In the genomic region with DNA sequence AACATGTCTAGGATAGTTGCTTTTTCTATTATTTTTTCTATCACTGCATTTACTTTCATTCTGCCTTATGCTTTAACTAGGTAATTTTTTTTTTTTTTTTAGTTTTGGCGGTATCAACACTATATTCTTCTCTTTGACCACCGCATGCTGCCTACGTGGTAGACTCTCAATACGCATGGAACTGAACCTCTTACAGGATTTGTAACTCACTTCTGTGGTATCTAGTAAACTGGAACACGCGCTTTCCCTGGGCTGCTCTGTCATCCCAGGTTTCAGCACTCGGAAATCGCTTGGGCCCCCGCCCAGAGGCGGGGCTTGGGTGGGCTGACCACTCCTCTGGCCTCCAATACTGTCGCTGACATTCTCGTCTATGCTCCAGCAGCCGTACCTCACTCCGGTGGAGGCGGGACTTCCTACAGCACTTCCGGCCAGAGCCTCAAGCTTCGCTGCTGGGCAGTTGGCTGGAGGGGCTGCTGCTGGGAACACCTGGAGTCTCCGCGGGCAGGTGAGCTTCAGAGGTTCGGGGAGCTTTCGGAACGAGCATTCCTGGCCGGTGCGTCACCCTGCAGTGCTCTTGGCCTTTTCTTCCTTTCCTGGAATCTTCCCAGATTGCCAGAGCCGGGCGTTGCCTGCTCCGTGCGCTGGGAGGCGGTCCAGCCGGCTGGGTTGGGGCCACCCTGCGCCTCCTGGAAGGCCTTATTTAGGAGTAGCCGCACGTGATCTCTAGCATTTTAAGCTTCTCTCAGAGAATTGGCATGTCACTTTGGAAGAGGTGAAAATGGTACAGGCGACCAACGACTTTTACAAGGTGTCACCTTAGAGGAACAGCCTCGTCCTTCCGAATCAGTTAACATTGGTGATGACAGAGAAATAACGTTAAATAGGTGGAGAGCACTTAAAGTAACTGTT, we compare ENCODE assay signal across 8 cellular contexts. TPM values are rescaled to one million over a fixed set of nuclear protein-coding genes. Genes with fewer than 3 reads are reported as not detected.
DNase-seq lines count a peak whose midpoint lies in the region; ATAC-seq and TF ChIP-seq lines count a peak whose summit lies in the region.

A gene with protein sequence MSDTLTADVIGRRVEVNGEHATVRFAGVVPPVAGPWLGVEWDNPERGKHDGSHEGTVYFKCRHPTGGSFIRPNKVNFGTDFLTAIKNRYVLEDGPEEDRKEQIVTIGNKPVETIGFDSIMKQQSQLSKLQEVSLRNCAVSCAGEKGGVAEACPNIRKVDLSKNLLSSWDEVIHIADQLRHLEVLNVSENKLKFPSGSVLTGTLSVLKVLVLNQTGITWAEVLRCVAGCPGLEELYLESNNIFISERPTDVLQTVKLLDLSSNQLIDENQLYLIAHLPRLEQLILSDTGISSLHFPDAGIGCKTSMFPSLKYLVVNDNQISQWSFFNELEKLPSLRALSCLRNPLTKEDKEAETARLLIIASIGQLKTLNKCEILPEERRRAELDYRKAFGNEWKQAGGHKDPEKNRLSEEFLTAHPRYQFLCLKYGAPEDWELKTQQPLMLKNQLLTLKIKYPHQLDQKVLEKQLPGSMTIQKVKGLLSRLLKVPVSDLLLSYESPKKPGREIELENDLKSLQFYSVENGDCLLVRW (plus strand): TSS at position 428 of the 909 bp plus-strand sequence. CDS start 12,623 bp downstream, outside the sequence.

- TF ChIP-seq CTCF in esophagus squamous epithelium (IDR thresholded peaks at IDR 0.05), result peak in 2 of 6 experiments; percentile 8 to 14

- H3K4me1 Mint-ChIP-seq in activated T-helper 1 cell treated with anti-CD3 and anti-CD28 coated beads, Interleukin-12 subunit alpha, Interleukin-12 subunit beta, Interleukin-2, Interleukin-4 antibody, amounts not matched to agents 30 ng/mL and 10 ng/mL and 1 ng/mL, durations not matched to agents 14 hours and 24 hours and 36 hours (ENCODE audit: low read depth), result peaks cover 34% of the 10 kb centered on the region

- no peaks in the 10 kb centered on the region for H3K9me3 Mint-ChIP-seq in activated T-helper 1 cell treated with anti-CD3 and anti-CD28 coated beads, Interleukin-12 subunit alpha, Interleukin-12 subunit beta, Interleukin-2, Interleukin-4 antibody, amounts not matched to agents 30 ng/mL and 10 ng/mL and 1 ng/mL, durations not matched to agents 14 hours and 24 hours and 36 hours

- no peaks in the 10 kb centered on the region for H3K27me3 Mint-ChIP-seq in activated T-helper 1 cell treated with anti-CD3 and anti-CD28 coated beads, Interleukin-12 subunit alpha, Interleukin-12 subunit beta, Interleukin-2, Interleukin-4 antibody, amounts not matched to agents 30 ng/mL and 10 ng/mL and 1 ng/mL, durations not matched to agents 14 hours and 24 hours and 36 hours (ENCODE audit: insufficient read depth)

- peaks cover 5% of the 10 kb centered on the region for H3K36me3 Mint-ChIP-seq in activated T-helper 1 cell treated with anti-CD3 and anti-CD28 coated beads, Interleukin-12 subunit alpha, Interleukin-12 subunit beta, Interleukin-2, Interleukin-4 antibody, amounts not matched to agents 30 ng/mL and 10 ng/mL and 1 ng/mL, durations not matched to agents 14 hours and 24 hours and 36 hours (ENCODE audit: low read depth)

- H3K9me3 ChIP-seq in KOPT-K1 (ENCODE audit: insufficient read depth, low read length, poor library complexity, severe bottlenecking) (no peaks in the 10 kb centered on the region), esophagus squamous epithelium (no peaks in the 10 kb centered on the region)

- 1 to 2% methylated on average over 12 to 21 of the region's 38 CpGs for WGBS in esophagus squamous epithelium, 2 donors

- H3K27ac Mint-ChIP-seq in activated T-helper 1 cell treated with anti-CD3 and anti-CD28 coated beads, Interleukin-12 subunit alpha, Interleukin-12 subunit beta, Interleukin-2, Interleukin-4 antibody, amounts not matched to agents 30 ng/mL and 10 ng/mL and 1 ng/mL, durations not matched to agents 14 hours and 24 hours and 36 hours, result peak within 1 kb of the TSS; percentile 93

- H3K27ac ChIP-seq in KOPT-K1 (ENCODE audit: low read depth, low read length, poor library complexity, severe bottlenecking), result peak within 1 kb of the TSS; percentile 72
- H3K27ac ChIP-seq in esophagus squamous epithelium, result peak within 1 kb of the TSS; percentile 90 to 94 (median 91)

- H3K27me3 ChIP-seq in esophagus squamous epithelium, result no peaks in the 10 kb centered on the region

- H3K4me3 Mint-ChIP-seq in activated T-helper 1 cell treated with anti-CD3 and anti-CD28 coated beads, Interleukin-12 subunit alpha, Interleukin-12 subunit beta, Interleukin-2, Interleukin-4 antibody, amounts not matched to agents 30 ng/mL and 10 ng/mL and 1 ng/mL, durations not matched to agents 14 hours and 24 hours and 36 hours, result peak within 1 kb of the TSS; percentile 95

- peak; percentile 100 for ATAC-seq in GM21786 (IDR thresholded peaks at IDR 0.05; ENCODE audit: unreplicated experiment)

- DNase-seq in DMS79 treated with DMSO at 0.1 percent for 48 hours (lab: John Stamatoyannopoulos, UW) (peak; percentile 96), RPMI7951 (ENCODE audit: low read depth) (peak; percentile 95), esophagus squamous epithelium (lab: John Stamatoyannopoulos, UW) (peak; percentile 66), myocyte (ENCODE audit: low read depth) (peak; percentile 98)
- peak; percentile 87 for DNase-seq in activated T-helper 1 cell treated with anti-CD3 and anti-CD28 coated beads, Interleukin-12 subunit alpha, Interleukin-12 subunit beta, Interleukin-2, Interleukin-4 antibody, amounts not matched to agents 30 ng/mL and 10 ng/mL and 1 ng/mL, durations not matched to agents 14 hours and 24 hours and 36 hours (ENCODE audit: low spot score)
- peak; percentile 78 to 88 for DNase-seq in stimulated activated CD8-positive, alpha-beta memory T cell treated with anti-CD3 and anti-CD28 coated beads, Interleukin-7, amount 100 ng/mL, for 48 hours (ENCODE audit: extremely low read depth in 1 of 2, low read depth in 1 of 2)

- H3K36me3 ChIP-seq in KOPT-K1 (ENCODE audit: insufficient read depth, low read length), result no peaks in the 10 kb centered on the region
- H3K36me3 ChIP-seq in esophagus squamous epithelium, result peaks cover 0 to 12% (median 0%) of the 10 kb centered on the region in 3 donors

- intact Hi-C loops in activated T-helper 1 cell treated with anti-CD3 and anti-CD28 coated beads, Interleukin-12 subunit alpha, Interleukin-12 subunit beta, Interleukin-2, Interleukin-4 antibody, amounts not matched to agents 30 ng/mL and 10 ng/mL and 1 ng/mL, durations not matched to agents 14 hours and 24 hours and 36 hours (cut with micrococcal nuclease), result loop anchor here (1.0 to 5.0 kb wide), 6 partner anchors 39 to 500 kb away; a partner anchor contains a TSS
- intact Hi-C loops in esophagus squamous epithelium (cut with DNase I), result no loop called here

- H3K4me1 ChIP-seq in esophagus squamous epithelium, result peaks cover 3 to 17% (median 5%) of the 10 kb centered on the region in 3 donors

- peak within 1 kb of the TSS; percentile 61 to 82 (median 76) for H3K4me3 ChIP-seq in esophagus squamous epithelium

- peak in 2 of 4 donors; percentile 60 to 69 for TF ChIP-seq POLR2A in esophagus squamous epithelium (IDR thresholded peaks at IDR 0.05)

RNA-seq across cellular contexts. Expression of the gene that starts here (rescaled TPM):
- total RNA-seq in RPMI7951 (2014; rRNA removed; shearing (Covaris generic)), result 18.1 and 20.3 TPM in 2 replicates
- total RNA-seq in activated T-helper 1 cell treated with anti-CD3 and anti-CD28 coated beads, Interleukin-12 subunit alpha, Interleukin-12 subunit beta, Interleukin-2, Interleukin-4 antibody, amounts not matched to agents 30 ng/mL and 10 ng/mL and 1 ng/mL, durations not matched to agents 14 hours and 24 hours and 36 hours, result 29.0 and 29.2 TPM in 2 replicates
- total RNA-seq in esophagus squamous epithelium (10 to 100 TPM; 11.2 to 18.6 (median 14.6) TPM), myocyte (15.6 and 17.0 TPM in 2 replicates)
- 22.2 TPM for polyA plus RNA-seq in myocyte (2012)

Comparison
In these comparisons a context has a peak if more than half of its experiments do, and no peak if none do; other contexts are left out.
1. Peak in every context shown above with its lines: DNase-seq, ATAC-seq, H3K4me3 ChIP-seq and H3K27ac ChIP-seq.